ENCODE assay signal across 1 cellular context in the genomic region with DNA sequence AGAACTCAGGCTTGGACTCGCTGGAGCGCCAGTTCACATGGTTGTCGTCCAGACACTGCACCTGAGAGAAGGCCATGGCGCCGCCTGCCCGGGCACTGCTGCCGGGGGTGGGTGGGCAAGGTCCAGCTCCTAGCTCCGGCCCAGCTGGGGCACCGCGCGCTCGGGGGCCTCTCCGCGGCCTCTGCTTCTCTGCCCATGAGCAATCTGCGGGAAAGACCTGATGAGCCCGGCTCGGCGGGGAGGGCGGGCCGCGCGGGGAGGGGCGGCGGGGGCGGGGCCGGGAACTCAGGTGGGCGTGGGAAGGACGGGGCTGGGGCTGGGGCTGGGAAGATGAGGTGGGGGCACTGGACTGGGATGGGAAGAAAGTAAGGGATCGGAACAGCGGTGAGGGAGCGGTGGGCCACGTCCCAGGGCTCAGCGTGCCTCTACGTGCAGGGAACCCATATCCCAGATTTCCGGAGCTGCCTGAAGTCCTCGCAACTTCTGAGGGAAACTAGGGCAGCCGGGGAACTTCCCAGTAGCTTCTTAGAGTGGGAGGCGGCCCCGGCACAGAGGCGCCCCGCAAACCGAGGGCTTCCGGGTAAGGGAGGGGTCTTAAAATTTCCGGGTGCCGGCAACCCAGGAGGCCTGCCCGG.
TF ChIP-seq lines count a peak whose summit lies in the region.

No MANE protein-coding gene starts in this region.

TF ChIP-seq in HepG2, 621 proteins besides CTCF, POLR2A, EP300 and RAD21 (continued from another document and continues in another):
- TF ChIP-seq ZGPAT (CRISPR knock-in tag; IDR thresholded peaks at IDR 0.05) (peak; percentile 58; the same call in 1 of the 2 replicates), SATB2 (CRISPR knock-in tag; IDR thresholded peaks at IDR 0.05) (0 out of 2 replicates have a peak, but pooled peaks have one; percentile 23), DMAP1 (CRISPR knock-in tag; IDR thresholded peaks at IDR 0.05) (0 out of 2 replicates have a peak, but pooled peaks have one; percentile 6), THAP11 (CRISPR knock-in tag; IDR thresholded peaks at IDR 0.05) (0 out of 2 replicates have a peak, but pooled peaks have one; percentile 37), TCF7 (IDR thresholded peaks at IDR 0.05; ENCODE audit: low read depth) (no peak), NRL (CRISPR knock-in tag; IDR thresholded peaks at IDR 0.05; ENCODE audit: borderline replicate concordance) (0 out of 2 replicates have a peak, but pooled peaks have one; percentile 16), SRY (CRISPR knock-in tag; IDR thresholded peaks at IDR 0.05) (no peak), FIP1L1 (IDR thresholded peaks at IDR 0.05; ENCODE audit: borderline replicate concordance, insufficient read depth, low read depth, low read length) (no peak), NPAS2 (CRISPR knock-in tag; IDR thresholded peaks at IDR 0.05; ENCODE audit: borderline replicate concordance) (no peak), ZNF143 (CRISPR knock-in tag; IDR thresholded peaks at IDR 0.05) (0 out of 2 replicates have a peak, but pooled peaks have one; percentile 26), RBM39 (IDR thresholded peaks at IDR 0.05; ENCODE audit: low read depth, low read length, poor library complexity, severe bottlenecking) (peak; percentile 13), NR2F6 (IDR thresholded peaks at IDR 0.05) (no peak), NR2F6 (CRISPR knock-in tag; IDR thresholded peaks at IDR 0.05) (no peak), ZNF24 (IDR thresholded peaks at IDR 0.05) (no peak), ZNF235 (CRISPR knock-in tag; IDR thresholded peaks at IDR 0.05; ENCODE audit: borderline replicate concordance) (peak; percentile 52; the same call in 1 of the 2 replicates), ZNF552 (CRISPR knock-in tag; IDR thresholded peaks at IDR 0.05; ENCODE audit: borderline replicate concordance) (no peak), ZFP91 (CRISPR knock-in tag; IDR thresholded peaks at IDR 0.05; ENCODE audit: borderline replicate concordance) (0 out of 2 replicates have a peak, but pooled peaks have one; percentile 41), ZNF749 (CRISPR knock-in tag; IDR thresholded peaks at IDR 0.05; ENCODE audit: borderline replicate concordance) (no peak), ZNF12 (CRISPR knock-in tag; IDR thresholded peaks at IDR 0.05) (no peak), ETV5 (CRISPR knock-in tag; IDR thresholded peaks at IDR 0.05; ENCODE audit: borderline replicate concordance) (peak; percentile 15; the same call in 1 of the 2 replicates), ZSCAN31 (CRISPR knock-in tag; IDR thresholded peaks at IDR 0.05; ENCODE audit: low read depth) (peak; percentile 54; the same call in 1 of the 2 replicates), TERF1 (CRISPR knock-in tag; IDR thresholded peaks at IDR 0.05) (no peak), HDAC1 (CRISPR knock-in tag; IDR thresholded peaks at IDR 0.05) (peak; percentile 56; the same call in 1 of the 2 replicates), BRF2 (CRISPR knock-in tag; IDR thresholded peaks at IDR 0.05) (no peak), ZNF44 (CRISPR knock-in tag; IDR thresholded peaks at IDR 0.05) (no peak), HOXA3 (CRISPR knock-in tag; IDR thresholded peaks at IDR 0.05) (0 out of 2 replicates have a peak, but pooled peaks have one; percentile 49), SALL1 (CRISPR knock-in tag; IDR thresholded peaks at IDR 0.05) (0 out of 2 replicates have a peak, but pooled peaks have one; percentile 37), FOSL1 (CRISPR knock-in tag; IDR thresholded peaks at IDR 0.05; ENCODE audit: borderline replicate concordance) (no peak), TP53 (CRISPR knock-in tag; conservative IDR thresholded peaks at IDR 0.05) (no peak), ZNF747 (CRISPR knock-in tag; IDR thresholded peaks at IDR 0.05; ENCODE audit: borderline replicate concordance) (no peak), MBD4 (IDR thresholded peaks at IDR 0.05; ENCODE audit: borderline replicate concordance, low read length) (no peak)
- TF ChIP-seq, protein P1, sequence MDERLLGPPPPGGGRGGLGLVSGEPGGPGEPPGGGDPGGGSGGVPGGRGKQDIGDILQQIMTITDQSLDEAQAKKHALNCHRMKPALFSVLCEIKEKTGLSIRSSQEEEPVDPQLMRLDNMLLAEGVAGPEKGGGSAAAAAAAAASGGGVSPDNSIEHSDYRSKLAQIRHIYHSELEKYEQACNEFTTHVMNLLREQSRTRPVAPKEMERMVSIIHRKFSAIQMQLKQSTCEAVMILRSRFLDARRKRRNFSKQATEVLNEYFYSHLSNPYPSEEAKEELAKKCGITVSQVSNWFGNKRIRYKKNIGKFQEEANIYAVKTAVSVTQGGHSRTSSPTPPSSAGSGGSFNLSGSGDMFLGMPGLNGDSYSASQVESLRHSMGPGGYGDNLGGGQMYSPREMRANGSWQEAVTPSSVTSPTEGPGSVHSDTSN (CRISPR knock-in tag; IDR thresholded peaks at IDR 0.05), result no peak
- TF ChIP-seq, protein P2, sequence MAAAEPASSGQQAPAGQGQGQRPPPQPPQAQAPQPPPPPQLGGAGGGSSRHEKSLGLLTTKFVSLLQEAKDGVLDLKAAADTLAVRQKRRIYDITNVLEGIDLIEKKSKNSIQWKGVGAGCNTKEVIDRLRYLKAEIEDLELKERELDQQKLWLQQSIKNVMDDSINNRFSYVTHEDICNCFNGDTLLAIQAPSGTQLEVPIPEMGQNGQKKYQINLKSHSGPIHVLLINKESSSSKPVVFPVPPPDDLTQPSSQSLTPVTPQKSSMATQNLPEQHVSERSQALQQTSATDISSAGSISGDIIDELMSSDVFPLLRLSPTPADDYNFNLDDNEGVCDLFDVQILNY (CRISPR knock-in tag; conservative IDR thresholded peaks at IDR 0.05), result no peak
- TF ChIP-seq, protein P3, sequence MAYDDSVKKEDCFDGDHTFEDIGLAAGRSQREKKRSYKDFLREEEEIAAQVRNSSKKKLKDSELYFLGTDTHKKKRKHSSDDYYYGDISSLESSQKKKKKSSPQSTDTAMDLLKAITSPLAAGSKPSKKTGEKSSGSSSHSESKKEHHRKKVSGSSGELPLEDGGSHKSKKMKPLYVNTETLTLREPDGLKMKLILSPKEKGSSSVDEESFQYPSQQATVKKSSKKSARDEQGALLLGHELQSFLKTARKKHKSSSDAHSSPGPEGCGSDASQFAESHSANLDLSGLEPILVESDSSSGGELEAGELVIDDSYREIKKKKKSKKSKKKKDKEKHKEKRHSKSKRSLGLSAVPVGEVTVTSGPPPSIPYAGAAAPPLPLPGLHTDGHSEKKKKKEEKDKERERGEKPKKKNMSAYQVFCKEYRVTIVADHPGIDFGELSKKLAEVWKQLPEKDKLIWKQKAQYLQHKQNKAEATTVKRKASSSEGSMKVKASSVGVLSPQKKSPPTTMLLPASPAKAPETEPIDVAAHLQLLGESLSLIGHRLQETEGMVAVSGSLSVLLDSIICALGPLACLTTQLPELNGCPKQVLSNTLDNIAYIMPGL (CRISPR knock-in tag; IDR thresholded peaks at IDR 0.05; ENCODE audit: borderline replicate concordance in 1 of 2, low read depth in 1 of 2), result 0 out of 4 replicates have a peak, but pooled peaks of 1 of the 2 experiments have one; percentile 12
- TF ChIP-seq, protein P4, sequence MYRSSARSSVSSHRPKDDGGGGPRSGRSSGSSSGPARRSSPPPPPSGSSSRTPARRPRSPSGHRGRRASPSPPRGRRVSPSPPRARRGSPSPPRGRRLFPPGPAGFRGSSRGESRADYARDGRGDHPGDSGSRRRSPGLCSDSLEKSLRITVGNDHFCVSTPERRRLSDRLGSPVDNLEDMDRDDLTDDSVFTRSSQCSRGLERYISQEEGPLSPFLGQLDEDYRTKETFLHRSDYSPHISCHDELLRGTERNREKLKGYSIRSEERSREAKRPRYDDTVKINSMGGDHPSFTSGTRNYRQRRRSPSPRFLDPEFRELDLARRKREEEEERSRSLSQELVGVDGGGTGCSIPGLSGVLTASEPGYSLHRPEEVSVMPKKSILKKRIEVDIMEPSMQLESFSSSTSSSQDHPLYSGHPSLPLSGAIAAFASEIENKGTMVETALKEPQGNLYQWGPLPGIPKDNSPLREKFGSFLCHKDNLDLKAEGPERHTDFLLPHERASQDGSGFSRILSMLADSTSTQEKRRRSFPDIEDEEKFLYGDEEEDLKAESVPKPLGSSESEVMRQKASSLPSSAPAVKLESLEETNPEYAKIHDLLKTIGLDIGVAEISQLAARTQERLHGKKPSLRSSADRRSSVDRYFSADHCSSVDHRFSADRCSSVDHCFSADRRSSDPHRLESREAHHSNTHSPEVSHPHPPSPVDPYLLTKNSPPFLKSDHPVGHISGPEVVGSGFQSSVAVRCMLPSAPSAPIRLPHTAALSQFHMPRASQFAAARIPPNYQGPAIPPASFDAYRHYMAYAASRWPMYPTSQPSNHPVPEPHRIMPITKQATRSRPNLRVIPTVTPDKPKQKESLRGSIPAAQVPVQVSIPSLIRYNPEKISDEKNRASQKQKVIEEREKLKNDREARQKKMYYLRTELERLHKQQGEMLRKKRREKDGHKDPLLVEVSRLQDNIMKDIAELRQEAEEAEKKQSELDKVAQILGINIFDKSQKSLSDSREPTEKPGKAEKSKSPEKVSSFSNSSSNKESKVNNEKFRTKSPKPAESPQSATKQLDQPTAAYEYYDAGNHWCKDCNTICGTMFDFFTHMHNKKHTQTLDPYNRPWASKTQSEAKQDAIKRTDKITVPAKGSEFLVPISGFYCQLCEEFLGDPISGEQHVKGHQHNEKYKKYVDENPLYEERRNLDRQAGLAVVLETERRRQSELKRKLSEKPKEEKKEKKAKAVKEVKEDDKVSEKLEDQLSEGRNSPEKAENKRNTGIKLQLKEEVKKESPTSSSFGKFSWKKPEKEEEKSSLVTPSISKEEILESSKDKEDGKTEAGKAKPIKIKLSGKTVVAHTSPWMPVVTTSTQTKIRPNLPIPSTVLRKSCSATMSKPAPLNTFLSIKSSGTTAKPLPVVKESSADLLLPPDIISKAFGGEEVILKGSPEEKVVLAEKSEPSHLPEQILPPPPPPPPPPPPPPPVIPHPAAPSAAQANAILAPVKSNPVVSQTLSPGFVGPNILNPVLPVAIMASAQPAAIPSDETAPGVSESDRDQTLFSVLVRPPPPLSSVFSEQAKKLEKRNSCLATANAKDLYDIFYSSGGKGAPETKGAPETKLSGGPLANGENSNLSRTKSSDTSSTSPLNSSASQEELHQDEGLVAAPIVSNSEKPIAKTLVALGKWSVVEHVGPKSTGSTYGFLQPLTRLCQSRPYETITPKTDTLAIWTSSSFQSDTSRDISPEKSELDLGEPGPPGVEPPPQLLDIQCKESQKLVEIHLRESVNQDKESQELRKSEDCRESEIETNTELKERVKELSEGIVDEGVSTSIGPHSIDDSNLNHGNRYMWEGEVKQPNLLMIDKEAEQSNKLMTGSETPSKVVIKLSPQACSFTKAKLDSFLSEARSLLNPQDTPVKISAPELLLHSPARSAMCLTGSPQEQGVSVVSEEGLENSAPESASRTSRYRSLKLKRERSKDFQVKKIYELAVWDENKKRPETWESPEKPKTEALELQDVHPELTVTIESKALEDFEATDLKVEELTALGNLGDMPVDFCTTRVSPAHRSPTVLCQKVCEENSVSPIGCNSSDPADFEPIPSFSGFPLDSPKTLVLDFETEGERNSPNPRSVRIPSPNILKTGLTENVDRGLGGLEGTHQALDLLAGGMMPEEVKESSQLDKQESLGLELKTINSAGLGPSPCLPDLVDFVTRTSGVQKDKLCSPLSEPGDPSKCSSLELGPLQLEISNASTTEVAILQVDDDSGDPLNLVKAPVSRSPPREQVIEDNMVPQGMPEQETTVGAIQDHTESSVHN (CRISPR knock-in tag; IDR thresholded peaks at IDR 0.05), result no peak
- TF ChIP-seq, protein P5, sequence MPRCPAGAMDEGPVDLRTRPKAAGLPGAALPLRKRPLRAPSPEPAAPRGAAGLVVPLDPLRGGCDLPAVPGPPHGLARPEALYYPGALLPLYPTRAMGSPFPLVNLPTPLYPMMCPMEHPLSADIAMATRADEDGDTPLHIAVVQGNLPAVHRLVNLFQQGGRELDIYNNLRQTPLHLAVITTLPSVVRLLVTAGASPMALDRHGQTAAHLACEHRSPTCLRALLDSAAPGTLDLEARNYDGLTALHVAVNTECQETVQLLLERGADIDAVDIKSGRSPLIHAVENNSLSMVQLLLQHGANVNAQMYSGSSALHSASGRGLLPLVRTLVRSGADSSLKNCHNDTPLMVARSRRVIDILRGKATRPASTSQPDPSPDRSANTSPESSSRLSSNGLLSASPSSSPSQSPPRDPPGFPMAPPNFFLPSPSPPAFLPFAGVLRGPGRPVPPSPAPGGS (CRISPR knock-in tag; IDR thresholded peaks at IDR 0.05), result no peak
